ENCODE assay signal across 1 cellular context in genomic region chr2:74483675-74484164, GRCh38.
TF ChIP-seq lines count a peak whose summit lies in the region.

No MANE protein-coding gene starts in this region.

TF ChIP-seq in K562, 482 proteins besides CTCF, POLR2A, EP300 and RAD21:
- peak; percentile 97 for TF ChIP-seq ZNF121 (CRISPR knock-in tag; conservative IDR thresholded peaks at IDR 0.05)
- peak; percentile 51 to 65; a peak in 1 of 4 replicates for TF ChIP-seq KDM1A (IDR thresholded peaks at IDR 0.05)
- peak in 1 of 2 experiments; percentile 3; a peak in 1 of 4 replicates for TF ChIP-seq RCOR1 (IDR thresholded peaks at IDR 0.05; ENCODE audit: borderline replicate concordance in 1 of 2, low read depth in 2 of 2, low read length in 2 of 2)
- peak; percentile 56; the same call in 1 of the 2 replicates for TF ChIP-seq BCOR (IDR thresholded peaks at IDR 0.05)
- TF ChIP-seq SMARCA5 (IDR thresholded peaks at IDR 0.05) = peak; percentile 56; the same call in 1 of the 2 replicates
- peak; percentile 70 for TF ChIP-seq RBM25 (IDR thresholded peaks at IDR 0.05; ENCODE audit: low read depth, low read length, severe bottlenecking)
